20 cellular contexts compared by ENCODE assay signal in the genomic region with DNA sequence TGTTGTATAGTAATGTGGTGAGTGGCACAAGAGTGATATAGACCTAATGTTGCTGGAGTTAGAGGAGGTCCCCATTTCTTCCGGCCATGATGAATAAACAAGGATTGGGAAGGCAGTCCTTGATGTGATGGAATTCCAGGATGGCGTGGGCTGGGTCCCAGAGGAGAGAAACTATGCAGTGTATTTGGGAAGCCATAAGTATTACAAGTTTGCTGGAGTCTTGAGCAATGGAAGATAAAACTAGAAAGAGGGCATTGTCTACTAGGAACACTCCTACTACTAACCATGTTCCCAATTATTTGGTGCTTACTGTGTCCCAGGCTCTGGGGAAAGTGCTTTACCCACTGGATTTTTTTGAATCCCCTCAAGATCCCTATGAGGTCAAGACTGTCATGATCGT. TPM values are rescaled to one million over a fixed set of nuclear protein-coding genes. Genes with fewer than 3 reads are reported as not detected.
"Had no signal": no experiment of that assay in that cellular context is flagged by ENCODE, and none has a peak within 500 bp of the region (broad histone marks: within the 10 kb centered on the region; RNA-seq: fewer than 3 reads in every experiment).

No MANE protein-coding gene starts in this region.

- H3K27ac ChIP-seq: adrenal gland, esophagus muscularis mucosa, gastrocnemius medialis, left lung, spleen, stomach, thoracic aorta had no signal

- H3K4me1 ChIP-seq: left lung, spleen had no signal

- H3K27ac Mint-ChIP-seq: activated T-helper 2 cell treated with anti-CD3 and anti-CD28 coated beads, Interferon-gamma antibody, Interleukin-2, Interleukin-4, amounts not matched to agents 10 μg/mL and 5 μg/mL and 100 μg/mL, durations not matched to agents 14 hours and 24 hours and 36 hours; memory B cell; naive thymus-derived CD8-positive, alpha-beta T cell; T-cell had no signal

- H3K9me3 ChIP-seq: adrenal gland, esophagus muscularis mucosa, gastrocnemius medialis, left lung, mucosa of descending colon, SK-N-SH, spleen, stomach, thoracic aorta had no signal

- ATAC-seq: gastrocnemius medialis; left lung; mucosa of descending colon; naive thymus-derived CD8-positive, alpha-beta T cell; T-cell had no signal

- H3K4me1 Mint-ChIP-seq: naive thymus-derived CD8-positive, alpha-beta T cell; T-cell had no signal

- H3K36me3 ChIP-seq: adrenal gland, esophagus muscularis mucosa, gastrocnemius medialis, left lung, spleen, stomach, thoracic aorta had no signal

- H3K4me3 ChIP-seq: adrenal gland, coronary artery, esophagus muscularis mucosa, gastrocnemius medialis, left lung, mucosa of descending colon, spleen, stomach, thoracic aorta had no signal

- H3K36me3 Mint-ChIP-seq: memory B cell; naive thymus-derived CD8-positive, alpha-beta T cell; T-cell had no signal

- H3K9me3 Mint-ChIP-seq: activated T-helper 2 cell treated with anti-CD3 and anti-CD28 coated beads, Interferon-gamma antibody, Interleukin-2, Interleukin-4, amounts not matched to agents 10 μg/mL and 5 μg/mL and 100 μg/mL, durations not matched to agents 14 hours and 24 hours and 36 hours; memory B cell; naive thymus-derived CD8-positive, alpha-beta T cell; T-cell had no signal

- DNase-seq: activated naive CD4-positive, alpha-beta T cell treated with anti-CD3 and anti-CD28 coated beads, Interleukin-2, amount 50 U/mL, for 16 hours; adrenal gland; central memory CD4-positive, alpha-beta T cell; effector CD4-positive, alpha-beta T cell; gastrocnemius medialis; islet precursor cell; left lung; mucosa of descending colon; naive thymus-derived CD8-positive, alpha-beta T cell; nucleus accumbens; SK-N-SH; spleen; stomach; T-cell; T-helper 9 cell had no signal

- H3K4me3 Mint-ChIP-seq: memory B cell; naive thymus-derived CD8-positive, alpha-beta T cell; T-cell had no signal

- H3K27me3 ChIP-seq: adrenal gland, esophagus muscularis mucosa, gastrocnemius medialis, left lung, spleen, stomach had no signal

RNA-seq across cellular contexts. Expression of gene LDLRAD3, which starts 20.0 kb away (rescaled TPM):
- total RNA-seq: naive thymus-derived CD8-positive, alpha-beta T cell had no signal
- polyA plus RNA-seq: naive thymus-derived CD8-positive, alpha-beta T cell had no signal
